In genomic region chr9:20551835-20552234, GRCh38 we compare ENCODE assay signal across 12 cellular contexts.
DNase-seq lines count a peak whose midpoint lies in the region; ATAC-seq and TF ChIP-seq lines count a peak whose summit lies in the region.
"Had no signal": no experiment of that assay in that cellular context is flagged by ENCODE, and none has a peak within 500 bp of the region (broad histone marks: within the 10 kb centered on the region; RNA-seq: fewer than 3 reads in every experiment).

No MANE protein-coding gene starts in this region.

- peaks cover 42% of the 10 kb centered on the region for H3K4me1 ChIP-seq in CD4-positive, CD25-positive, alpha-beta regulatory T cell (ENCODE audit: control insufficient read depth, insufficient read depth, low read length, poor library complexity, severe bottlenecking)
- H3K4me1 ChIP-seq in heart left ventricle: peaks cover 0 to 51% (median 21%) of the 10 kb centered on the region in 12 donors

- no peaks in the 10 kb centered on the region for H3K9me3 ChIP-seq in CD4-positive, CD25-positive, alpha-beta regulatory T cell (ENCODE audit: control insufficient read depth in 2 of 2, low read length in 2 of 2)
- no peaks in the 10 kb centered on the region for H3K9me3 ChIP-seq in heart left ventricle
- H3K9me3 ChIP-seq: right lobe of liver had no signal

- H3K36me3 Mint-ChIP-seq in CD4-positive, CD25-positive, alpha-beta regulatory T cell: peaks cover 13% of the 10 kb centered on the region
- H3K36me3 Mint-ChIP-seq in activated naive CD8-positive, alpha-beta T cell treated with anti-CD3 and anti-CD28 coated beads, Interleukin-2, amount 50 U/mL, for 24 hours (ENCODE audit: low read depth): peaks cover 5% of the 10 kb centered on the region
- no peaks in the 10 kb centered on the region for H3K36me3 Mint-ChIP-seq in CD14-positive monocyte

- H3K9me3 Mint-ChIP-seq in CD4-positive, CD25-positive, alpha-beta regulatory T cell: no peaks in the 10 kb centered on the region
- no peaks in the 10 kb centered on the region for H3K9me3 Mint-ChIP-seq in activated naive CD8-positive, alpha-beta T cell treated with anti-CD3 and anti-CD28 coated beads, Interleukin-2, amount 50 U/mL, for 24 hours
- no peaks in the 10 kb centered on the region for H3K9me3 Mint-ChIP-seq in CD14-positive monocyte

- H3K27ac Mint-ChIP-seq in CD4-positive, CD25-positive, alpha-beta regulatory T cell: peak overlapping the region; percentile 53 to 85 (median 78)
- H3K27ac Mint-ChIP-seq in activated naive CD8-positive, alpha-beta T cell treated with anti-CD3 and anti-CD28 coated beads, Interleukin-2, amount 50 U/mL, for 24 hours: peak overlapping the region; percentile 45
- H3K27ac Mint-ChIP-seq in CD14-positive monocyte: no peak overlapping the region

- H3K27ac ChIP-seq in CD4-positive, CD25-positive, alpha-beta regulatory T cell (ENCODE audit: insufficient read depth, low read length, poor library complexity, severe bottlenecking): no peak overlapping the region
- H3K27ac ChIP-seq in heart left ventricle: no peak overlapping the region
- H3K27ac ChIP-seq: right lobe of liver had no signal

- no peak for TF ChIP-seq CTCF in CD14-positive monocyte (IDR thresholded peaks at IDR 0.05)
- TF ChIP-seq CTCF in heart left ventricle (IDR thresholded peaks at IDR 0.05): no peak

- intact Hi-C loops in CD14-positive monocyte (cut with micrococcal nuclease): no loop called here
- intact Hi-C loops in posterior vena cava (cut with DNase I): no loop called here
- intact Hi-C loops in heart left ventricle (cut with DNase I): loop anchor here in 4 of 10 donors (2.0 to 10.0 kb wide), 4 partner anchors 63 to 195 kb away; partner anchors contain the start of gene MLLT3 (in 1 of the 4)

- peak overlapping the region; percentile 7 for H3K4me3 ChIP-seq in CD4-positive, CD25-positive, alpha-beta regulatory T cell (ENCODE audit: low read depth, low read length)
- H3K4me3 ChIP-seq in heart left ventricle: no peak overlapping the region
- H3K4me3 ChIP-seq: right lobe of liver had no signal

- H3K27me3 Mint-ChIP-seq in CD4-positive, CD25-positive, alpha-beta regulatory T cell: no peaks in the 10 kb centered on the region
- no peaks in the 10 kb centered on the region for H3K27me3 Mint-ChIP-seq in activated naive CD8-positive, alpha-beta T cell treated with anti-CD3 and anti-CD28 coated beads, Interleukin-2, amount 50 U/mL, for 24 hours
- no peaks in the 10 kb centered on the region for H3K27me3 Mint-ChIP-seq in CD14-positive monocyte (ENCODE audit: low read depth in 3 of 3)

- no peak for TF ChIP-seq POLR2A in heart left ventricle (IDR thresholded peaks at IDR 0.05)

- H3K27me3 ChIP-seq in CD4-positive, CD25-positive, alpha-beta regulatory T cell (ENCODE audit: control insufficient read depth, insufficient read depth, low read length): no peaks in the 10 kb centered on the region
- no peaks in the 10 kb centered on the region for H3K27me3 ChIP-seq in heart left ventricle
- H3K27me3 ChIP-seq: right lobe of liver had no signal

- peak overlapping the region in 2 of 4 donors; percentile 3 for H3K4me3 Mint-ChIP-seq in CD4-positive, CD25-positive, alpha-beta regulatory T cell
- H3K4me3 Mint-ChIP-seq in activated naive CD8-positive, alpha-beta T cell treated with anti-CD3 and anti-CD28 coated beads, Interleukin-2, amount 50 U/mL, for 24 hours: no peak overlapping the region
- no peak overlapping the region for H3K4me3 Mint-ChIP-seq in CD14-positive monocyte

- WGBS in heart left ventricle, 4 donors: 58 to 64% (median 60%) methylated on average over 5 of the region's 5 CpGs

- H3K4me1 Mint-ChIP-seq in CD4-positive, CD25-positive, alpha-beta regulatory T cell: peaks cover 30 to 79% (median 63%) of the 10 kb centered on the region in 4 donors
- peaks cover 58% of the 10 kb centered on the region for H3K4me1 Mint-ChIP-seq in activated naive CD8-positive, alpha-beta T cell treated with anti-CD3 and anti-CD28 coated beads, Interleukin-2, amount 50 U/mL, for 24 hours
- H3K4me1 Mint-ChIP-seq in CD14-positive monocyte: no peaks in the 10 kb centered on the region

- DNase-seq in CD4-positive, CD25-positive, alpha-beta regulatory T cell: peak in 1 of 3 donors; percentile 60
- peak; percentile 9 for DNase-seq in activated naive CD8-positive, alpha-beta T cell treated with anti-CD3 and anti-CD28 coated beads, Interleukin-2, amount 50 U/mL, for 24 hours
- DNase-seq in CD14-positive monocyte (ENCODE audit: low spot score) (no peak), hepatic stellate cell (ENCODE audit: low spot score) (no peak), posterior vena cava (ENCODE audit: low spot score) (no peak), heart left ventricle (no peak)
- DNase-seq: activated gamma-delta T cell treated with Interleukin-2 at 50 U/mL for 16 hours, DMS153, right lobe of liver had no signal

- no peak for ATAC-seq in CD4-positive, CD25-positive, alpha-beta regulatory T cell (ENCODE audit: low read depth in 2 of 2)
- ATAC-seq in GM19372 (IDR thresholded peaks at IDR 0.05; ENCODE audit: low read depth, unreplicated experiment) (peak; percentile 76), HG03159 (IDR thresholded peaks at IDR 0.05; ENCODE audit: unreplicated experiment) (peak; percentile 65), heart left ventricle (no peak)
- peak; percentile 55 for ATAC-seq in activated naive CD8-positive, alpha-beta T cell treated with anti-CD3 and anti-CD28 coated beads, Interleukin-2, amount 50 U/mL, for 24 hours
- ATAC-seq: Panc1 had no signal

- H3K36me3 ChIP-seq in CD4-positive, CD25-positive, alpha-beta regulatory T cell (ENCODE audit: control insufficient read depth, insufficient read depth, low read length): peaks cover 3% of the 10 kb centered on the region
- no peaks in the 10 kb centered on the region for H3K36me3 ChIP-seq in heart left ventricle
- H3K36me3 ChIP-seq: right lobe of liver had no signal

Comparison
In these comparisons a context has a peak if more than half of its experiments do, and no peak if none do; other contexts are left out.
1. ATAC-seq: peak in GM19372 (single experiment), HG03159 (single experiment) and activated naive CD8-positive, alpha-beta T cell treated with anti-CD3 and anti-CD28 coated beads, Interleukin-2, amount 50 U/mL, for 24 hours (single experiment); none in CD4-positive, CD25-positive, alpha-beta regulatory T cell (0 of 2) and heart left ventricle (0 of 4).
2. H3K27ac Mint-ChIP-seq: peak in CD4-positive, CD25-positive, alpha-beta regulatory T cell (3 of 3) and activated naive CD8-positive, alpha-beta T cell treated with anti-CD3 and anti-CD28 coated beads, Interleukin-2, amount 50 U/mL, for 24 hours (single experiment); none in CD14-positive monocyte (0 of 7).